ENCODE assay signal across 8 cellular contexts in the genomic region with DNA sequence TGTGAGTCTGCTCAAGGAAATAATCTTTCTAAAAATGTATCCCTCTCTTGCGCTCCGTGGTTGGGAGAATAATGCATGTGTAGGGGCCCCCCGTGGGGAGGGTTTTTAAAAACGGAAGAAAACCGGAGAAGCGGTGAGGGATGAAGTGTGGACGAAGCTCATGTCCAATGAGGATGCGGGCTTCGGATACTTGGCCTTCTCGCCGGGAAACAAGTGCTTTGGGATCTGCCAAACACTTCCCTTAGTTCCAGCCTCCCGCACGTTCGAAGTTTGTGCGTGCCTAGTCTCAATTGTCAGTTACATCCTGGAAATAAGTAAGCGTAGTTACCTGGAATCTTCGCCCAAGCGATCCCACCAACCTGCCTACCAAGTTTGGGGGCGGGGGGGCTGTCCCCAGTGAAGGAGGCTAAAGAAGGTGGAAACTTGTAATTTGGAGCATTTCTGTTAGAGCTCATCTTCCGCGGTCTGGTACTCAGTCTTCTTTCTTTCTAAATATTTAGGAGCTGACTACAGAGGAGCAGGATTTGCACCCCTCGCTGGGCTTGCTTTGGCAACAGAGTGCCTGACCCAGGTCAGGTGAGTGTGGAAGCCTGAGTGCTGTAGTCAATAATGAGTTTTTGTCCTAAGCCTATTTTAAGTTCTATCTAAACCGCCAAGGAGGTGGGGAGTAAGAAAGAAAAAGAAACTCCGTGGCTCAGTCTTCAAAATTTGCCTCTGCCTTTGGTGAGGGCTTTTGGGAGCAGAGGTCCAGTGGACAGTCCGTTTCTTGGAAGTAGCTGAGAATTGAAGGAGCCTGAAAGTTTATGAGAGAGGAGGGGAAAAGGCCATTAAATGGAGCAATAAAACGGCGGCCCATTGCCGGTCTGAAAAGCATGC. TPM values are rescaled to one million over a fixed set of nuclear protein-coding genes. Genes with fewer than 3 reads are reported as not detected.
DNase-seq lines count a peak whose midpoint lies in the region; ATAC-seq and TF ChIP-seq lines count a peak whose summit lies in the region.

No MANE protein-coding gene starts in this region.

- TF ChIP-seq POLR2A in transverse colon (IDR thresholded peaks at IDR 0.05), result no peak

- DNase-seq in T-helper 1 cell (no peak), SJSA1 (ENCODE audit: low read depth in 1 of 2, low spot score in 2 of 2) (no peak), dedifferentiated amniotic fluid mesenchymal stem cell (ENCODE audit: extremely low spot score) (peak; percentile 32), lung microvascular endothelial cell (ENCODE audit: low read depth in 2 of 2) (peak; percentile 24 to 46), transverse colon (peak; percentile 19), pons (ENCODE audit: low spot score) (no peak)

- H3K36me3 ChIP-seq in SJSA1 (no peaks in the 10 kb centered on the region), transverse colon (no peaks in the 10 kb centered on the region)

- H3K27ac ChIP-seq in SJSA1, result no peak overlapping the region
- peak overlapping the region; percentile 83 to 91 (median 90) for H3K27ac ChIP-seq in transverse colon

- peaks cover 5% of the 10 kb centered on the region; the same call in 1 of the 2 replicates for H3K4me1 ChIP-seq in SJSA1 (replicated peaks)
- H3K4me1 ChIP-seq in transverse colon, result peaks cover 0 to 35% (median 14%) of the 10 kb centered on the region in 4 donors

- in situ Hi-C loops in transverse colon (cut with MboI; ENCODE audit: low pct_ligation_motif_present in 1 of 4, low pct_unique_long_range_greater_than_20kb in 1 of 4, low sequenced_read_pairs in 3 of 4), result no loop called here

- peaks cover 25% of the 10 kb centered on the region for H3K36me3 Mint-ChIP-seq in T-helper 1 cell treated with Interleukin-12 subunit alpha and Interleukin-12 subunit beta and Interleukin-4 antibody, amounts not matched to agents 30 μg/mL and 1 μg/mL, for 36 hours (ENCODE audit: low read depth)

- peaks cover 26% of the 10 kb centered on the region for H3K27me3 Mint-ChIP-seq in T-helper 1 cell treated with Interleukin-12 subunit alpha and Interleukin-12 subunit beta and Interleukin-4 antibody, amounts not matched to agents 30 μg/mL and 1 μg/mL, for 36 hours (ENCODE audit: low read depth)

- H3K4me3 ChIP-seq in SJSA1 (peak overlapping the region; percentile 49), transverse colon (peak overlapping the region; percentile 68 to 86 (median 72))

- no peaks in the 10 kb centered on the region for H3K9me3 ChIP-seq in SJSA1 (replicated peaks)
- no peaks in the 10 kb centered on the region for H3K9me3 ChIP-seq in transverse colon

- peak overlapping the region; percentile 93 for H3K4me3 Mint-ChIP-seq in T-helper 1 cell treated with Interleukin-12 subunit alpha and Interleukin-12 subunit beta and Interleukin-4 antibody, amounts not matched to agents 30 μg/mL and 1 μg/mL, for 36 hours

- ATAC-seq in esophagus mucosa, result no peak

- H3K9me3 Mint-ChIP-seq in T-helper 1 cell treated with Interleukin-12 subunit alpha and Interleukin-12 subunit beta and Interleukin-4 antibody, amounts not matched to agents 30 μg/mL and 1 μg/mL, for 36 hours, result no peaks in the 10 kb centered on the region

- WGBS in transverse colon (ENCODE audit: low coverage in 1 of 2), 2 donors, result 1 to 3% methylated on average over 10 to 28 of the region's 28 CpGs

- peak overlapping the region; percentile 88 for H3K27ac Mint-ChIP-seq in T-helper 1 cell treated with Interleukin-12 subunit alpha and Interleukin-12 subunit beta and Interleukin-4 antibody, amounts not matched to agents 30 μg/mL and 1 μg/mL, for 36 hours

- intact Hi-C loops in transverse colon (cut with DNase I; ENCODE audit: low total_unique reads), result loop anchor here (5.0 kb wide), 1 partner anchor 88 kb away; no protein-coding TSS in a partner anchor

- H3K4me1 Mint-ChIP-seq in T-helper 1 cell treated with Interleukin-12 subunit alpha and Interleukin-12 subunit beta and Interleukin-4 antibody, amounts not matched to agents 30 μg/mL and 1 μg/mL, for 36 hours (ENCODE audit: low read depth), result peaks cover 38% of the 10 kb centered on the region

- no peak for TF ChIP-seq EP300 in transverse colon (IDR thresholded peaks at IDR 0.05; ENCODE audit: low read depth)

- peaks cover 8% of the 10 kb centered on the region; the same call in 1 of the 2 replicates for H3K27me3 ChIP-seq in SJSA1 (replicated peaks)
- H3K27me3 ChIP-seq in transverse colon, result no peaks in the 10 kb centered on the region

- no peak for TF ChIP-seq CTCF in transverse colon (IDR thresholded peaks at IDR 0.05)

RNA-seq across cellular contexts. Expression of gene ITPR1, which starts 1.0 kb away (rescaled TPM):
- total RNA-seq in SJSA1 (2014; rRNA removed; shearing (Covaris generic)), result 7.5 and 9.7 TPM in 2 replicates
- total RNA-seq in lung microvascular endothelial cell (13.9 and 22.6 TPM in 2 replicates), transverse colon (10 to 100 TPM; 15.3 to 50.2 (median 28.7) TPM), esophagus mucosa (12.7 TPM)

RNA-seq across cellular contexts. Expression of gene SUMF1, which starts 27.1 kb away (rescaled TPM):
- 24.0 and 31.8 TPM in 2 replicates for total RNA-seq in SJSA1 (2014; rRNA removed; shearing (Covaris generic))
- total RNA-seq in lung microvascular endothelial cell, result 41.0 and 42.5 TPM in 2 replicates
- 10 to 100 TPM; 25.1 to 70.5 (median 65.3) TPM for total RNA-seq in transverse colon
- 26.4 TPM for total RNA-seq in esophagus mucosa

Comparison
In these comparisons a context has a peak if more than half of its experiments do, and no peak if none do; other contexts are left out.
1. DNase-seq: peak in dedifferentiated amniotic fluid mesenchymal stem cell (single experiment), lung microvascular endothelial cell (2 of 2) and transverse colon (single experiment); none in T-helper 1 cell (0 of 5), SJSA1 (0 of 2) and pons (single experiment).